In the genomic region with DNA sequence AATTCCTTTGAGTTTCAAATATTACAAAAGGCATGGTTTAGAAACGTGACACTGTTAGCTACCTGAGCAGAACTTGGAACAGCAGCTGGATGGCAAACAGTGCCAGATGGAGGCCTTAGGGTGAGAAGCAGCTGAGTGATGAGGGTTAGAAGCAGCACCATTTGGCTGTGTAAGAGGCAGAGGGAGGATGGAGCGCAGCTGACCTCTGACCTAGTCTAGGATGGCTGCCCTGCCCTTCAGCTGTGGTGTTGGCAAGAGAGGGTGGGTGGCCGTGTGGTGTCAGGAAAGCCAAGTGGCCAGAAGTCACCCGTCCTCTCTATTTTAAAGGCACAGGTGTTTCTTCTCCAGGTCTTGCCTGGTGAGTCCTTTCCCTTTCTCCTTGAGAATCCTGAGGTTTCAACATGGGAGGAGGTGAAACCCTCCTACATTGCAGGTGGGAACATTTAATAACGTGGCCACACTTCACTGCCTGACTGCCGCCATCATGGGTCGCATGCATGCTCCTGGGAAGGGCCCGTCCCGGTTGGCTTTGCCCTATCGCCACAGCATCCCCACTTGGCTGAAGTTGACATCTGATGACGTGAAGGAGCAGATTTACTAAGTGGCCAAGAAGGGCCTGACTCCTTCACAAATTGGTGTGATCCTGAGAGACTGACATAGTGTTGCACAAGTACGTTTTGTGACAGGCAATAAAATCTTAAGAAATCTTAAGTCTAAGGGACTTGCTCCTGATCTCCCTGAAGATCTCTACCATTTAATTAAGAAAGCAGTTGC, we compare ENCODE assay signal across 1 cellular context.
TF ChIP-seq lines count a peak whose summit lies in the region.

No MANE protein-coding gene starts in this region.

TF ChIP-seq in HepG2, 621 proteins besides CTCF, POLR2A, EP300 and RAD21 (continued from another document):
- TF ChIP-seq, protein P1, sequence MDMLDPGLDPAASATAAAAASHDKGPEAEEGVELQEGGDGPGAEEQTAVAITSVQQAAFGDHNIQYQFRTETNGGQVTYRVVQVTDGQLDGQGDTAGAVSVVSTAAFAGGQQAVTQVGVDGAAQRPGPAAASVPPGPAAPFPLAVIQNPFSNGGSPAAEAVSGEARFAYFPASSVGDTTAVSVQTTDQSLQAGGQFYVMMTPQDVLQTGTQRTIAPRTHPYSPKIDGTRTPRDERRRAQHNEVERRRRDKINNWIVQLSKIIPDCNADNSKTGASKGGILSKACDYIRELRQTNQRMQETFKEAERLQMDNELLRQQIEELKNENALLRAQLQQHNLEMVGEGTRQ (IDR thresholded peaks at IDR 0.05; ENCODE audit: low read depth, low read length): no peak
- TF ChIP-seq, protein P1 (CRISPR knock-in tag; IDR thresholded peaks at IDR 0.05; ENCODE audit: borderline replicate concordance): no peak
- TF ChIP-seq, protein P2, sequence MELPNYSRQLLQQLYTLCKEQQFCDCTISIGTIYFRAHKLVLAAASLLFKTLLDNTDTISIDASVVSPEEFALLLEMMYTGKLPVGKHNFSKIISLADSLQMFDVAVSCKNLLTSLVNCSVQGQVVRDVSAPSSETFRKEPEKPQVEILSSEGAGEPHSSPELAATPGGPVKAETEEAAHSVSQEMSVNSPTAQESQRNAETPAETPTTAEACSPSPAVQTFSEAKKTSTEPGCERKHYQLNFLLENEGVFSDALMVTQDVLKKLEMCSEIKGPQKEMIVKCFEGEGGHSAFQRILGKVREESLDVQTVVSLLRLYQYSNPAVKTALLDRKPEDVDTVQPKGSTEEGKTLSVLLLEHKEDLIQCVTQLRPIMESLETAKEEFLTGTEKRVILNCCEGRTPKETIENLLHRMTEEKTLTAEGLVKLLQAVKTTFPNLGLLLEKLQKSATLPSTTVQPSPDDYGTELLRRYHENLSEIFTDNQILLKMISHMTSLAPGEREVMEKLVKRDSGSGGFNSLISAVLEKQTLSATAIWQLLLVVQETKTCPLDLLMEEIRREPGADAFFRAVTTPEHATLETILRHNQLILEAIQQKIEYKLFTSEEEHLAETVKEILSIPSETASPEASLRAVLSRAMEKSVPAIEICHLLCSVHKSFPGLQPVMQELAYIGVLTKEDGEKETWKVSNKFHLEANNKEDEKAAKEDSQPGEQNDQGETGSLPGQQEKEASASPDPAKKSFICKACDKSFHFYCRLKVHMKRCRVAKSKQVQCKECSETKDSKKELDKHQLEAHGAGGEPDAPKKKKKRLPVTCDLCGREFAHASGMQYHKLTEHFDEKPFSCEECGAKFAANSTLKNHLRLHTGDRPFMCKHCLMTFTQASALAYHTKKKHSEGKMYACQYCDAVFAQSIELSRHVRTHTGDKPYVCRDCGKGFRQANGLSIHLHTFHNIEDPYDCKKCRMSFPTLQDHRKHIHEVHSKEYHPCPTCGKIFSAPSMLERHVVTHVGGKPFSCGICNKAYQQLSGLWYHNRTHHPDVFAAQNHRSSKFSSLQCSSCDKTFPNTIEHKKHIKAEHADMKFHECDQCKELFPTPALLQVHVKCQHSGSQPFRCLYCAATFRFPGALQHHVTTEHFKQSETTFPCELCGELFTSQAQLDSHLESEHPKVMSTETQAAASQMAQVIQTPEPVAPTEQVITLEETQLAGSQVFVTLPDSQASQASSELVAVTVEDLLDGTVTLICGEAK (IDR thresholded peaks at IDR 0.05): no peak
- TF ChIP-seq, protein P2 (CRISPR knock-in tag; IDR thresholded peaks at IDR 0.05): no peak
- TF ChIP-seq BRD4 (CRISPR knock-in tag; IDR thresholded peaks at IDR 0.05) (no peak), ZNF292 (CRISPR knock-in tag; IDR thresholded peaks at IDR 0.05; ENCODE audit: borderline replicate concordance, low read depth) (no peak), BORCS8-MEF2B (CRISPR knock-in tag; IDR thresholded peaks at IDR 0.05) (no peak), ZNF788 (CRISPR knock-in tag; IDR thresholded peaks at IDR 0.05; ENCODE audit: borderline replicate concordance) (no peak), ZNF768 (CRISPR knock-in tag; IDR thresholded peaks at IDR 0.05) (no peak), HNRNPH1 (optimal IDR thresholded peaks at IDR 0.05; ENCODE audit: low read depth, low read length) (no peak), ZNF207 (IDR thresholded peaks at IDR 0.05; ENCODE audit: borderline replicate concordance) (no peak), MBD4 (IDR thresholded peaks at IDR 0.05; ENCODE audit: borderline replicate concordance, low read length) (no peak), ZNF589 (CRISPR knock-in tag; conservative IDR thresholded peaks at IDR 0.05) (no peak)
